ENCODE assay signal across 31 cellular contexts in genomic region chr5:33403187-33403586, GRCh38.
"Had no signal": no experiment of that assay in that cellular context is flagged by ENCODE, and none has a peak within 500 bp of the region (broad histone marks: within the 10 kb centered on the region; RNA-seq: fewer than 3 reads in every experiment).

No MANE protein-coding gene starts in this region.

- H3K4me3 ChIP-seq: ascending aorta, body of pancreas, breast epithelium had no signal

- H3K9me3 ChIP-seq: ascending aorta, body of pancreas, breast epithelium had no signal

- FAIRE-seq: colon, TTC549 had no signal

- H3K27ac ChIP-seq: ascending aorta, body of pancreas, brain microvascular endothelial cell, breast epithelium, VCaP had no signal

- H3K27me3 ChIP-seq: ascending aorta, body of pancreas, brain microvascular endothelial cell, breast epithelium had no signal

- DNase-seq: activated B cell treated with CpG ODN at 0.5 μM for 24 hours; activated CD4-positive, alpha-beta memory T cell treated with anti-CD3 and anti-CD28 coated beads, Interleukin-2, amount 10 ng/mL, durations not matched to agents 7 days and 5 days; activated CD4-positive, alpha-beta T cell treated with anti-CD3 and anti-CD28 coated beads for 4 hours; activated CD4-positive, alpha-beta T cell treated with anti-CD3 and anti-CD28 coated beads, Interleukin-2, amount 10 ng/mL, durations not matched to agents 24 days and 14 days; activated CD4-positive, alpha-beta T cell treated with anti-CD3 and anti-CD28 coated beads, Interleukin-2, amount 50 U/mL, for 1 hour; activated CD4-positive, alpha-beta T cell treated with anti-CD3 and anti-CD28 coated beads, Interleukin-2, amount 50 U/mL, for 48 hours; activated CD4-positive, CD25-positive, alpha-beta regulatory T cell treated with anti-CD3 and anti-CD28 coated beads, Interleukin-2, amount 50 U/mL, for 72 hours; activated CD8-positive, alpha-beta memory T cell treated with anti-CD3 and anti-CD28 coated beads for 24 hours; activated CD8-positive, alpha-beta memory T cell treated with anti-CD3 and anti-CD28 coated beads, Interleukin-2, amount 10 ng/mL, durations not matched to agents 7 days and 5 days; activated CD8-positive, alpha-beta memory T cell treated with anti-CD3 and anti-CD28 coated beads, Interleukin-2, amount 50 U/mL, for 48 hours; activated CD8-positive, alpha-beta T cell treated with anti-CD3 and anti-CD28 coated beads, Interleukin-2, amount 10 ng/mL, durations not matched to agents 7 days and 5 days; activated effector memory CD4-positive, alpha-beta T cell treated with Interleukin-2 at 50 U/mL for 16 hours; activated gamma-delta T cell; activated naive CD4-positive, alpha-beta T cell treated with anti-CD3 and anti-CD28 coated beads, Interleukin-2, amount 10 ng/mL, durations not matched to agents 7 days and 5 days; activated naive CD4-positive, alpha-beta T cell treated with Interleukin-2 at 50 U/mL for 16 hours; activated naive CD8-positive, alpha-beta T cell treated with anti-CD3 and anti-CD28 coated beads, Interleukin-2, amount 10 ng/mL, durations not matched to agents 7 days and 5 days; activated naive CD8-positive, alpha-beta T cell treated with anti-CD3 and anti-CD28 coated beads, Interleukin-2, amount 50 U/mL, for 24 hours; activated T-cell treated with anti-CD3 and anti-CD28 coated beads, Interleukin-2, amount 50 U/mL, for 24 hours; activated T-cell treated with anti-CD3 and anti-CD28 coated beads, Interleukin-2, amount 50 U/mL, for 48 hours; amygdala; anterior cingulate cortex; body of pancreas; brain microvascular endothelial cell; central memory CD4-positive, alpha-beta T cell; T-helper 2 cell; T-helper 9 cell had no signal

- H3K4me1 ChIP-seq: breast epithelium had no signal

- H3K36me3 ChIP-seq: ascending aorta, brain microvascular endothelial cell, breast epithelium had no signal

- ATAC-seq: activated CD8-positive, alpha-beta memory T cell treated with anti-CD3 and anti-CD28 coated beads, Interleukin-2, amount 10 ng/mL, durations not matched to agents 7 days and 5 days; activated CD8-positive, alpha-beta T cell treated with anti-CD3 and anti-CD28 coated beads, Interleukin-2, amount 10 ng/mL, durations not matched to agents 7 days and 5 days; activated naive CD8-positive, alpha-beta T cell treated with anti-CD3 and anti-CD28 coated beads, Interleukin-2, amount 50 U/mL, for 24 hours; body of pancreas had no signal
